In the genomic region with DNA sequence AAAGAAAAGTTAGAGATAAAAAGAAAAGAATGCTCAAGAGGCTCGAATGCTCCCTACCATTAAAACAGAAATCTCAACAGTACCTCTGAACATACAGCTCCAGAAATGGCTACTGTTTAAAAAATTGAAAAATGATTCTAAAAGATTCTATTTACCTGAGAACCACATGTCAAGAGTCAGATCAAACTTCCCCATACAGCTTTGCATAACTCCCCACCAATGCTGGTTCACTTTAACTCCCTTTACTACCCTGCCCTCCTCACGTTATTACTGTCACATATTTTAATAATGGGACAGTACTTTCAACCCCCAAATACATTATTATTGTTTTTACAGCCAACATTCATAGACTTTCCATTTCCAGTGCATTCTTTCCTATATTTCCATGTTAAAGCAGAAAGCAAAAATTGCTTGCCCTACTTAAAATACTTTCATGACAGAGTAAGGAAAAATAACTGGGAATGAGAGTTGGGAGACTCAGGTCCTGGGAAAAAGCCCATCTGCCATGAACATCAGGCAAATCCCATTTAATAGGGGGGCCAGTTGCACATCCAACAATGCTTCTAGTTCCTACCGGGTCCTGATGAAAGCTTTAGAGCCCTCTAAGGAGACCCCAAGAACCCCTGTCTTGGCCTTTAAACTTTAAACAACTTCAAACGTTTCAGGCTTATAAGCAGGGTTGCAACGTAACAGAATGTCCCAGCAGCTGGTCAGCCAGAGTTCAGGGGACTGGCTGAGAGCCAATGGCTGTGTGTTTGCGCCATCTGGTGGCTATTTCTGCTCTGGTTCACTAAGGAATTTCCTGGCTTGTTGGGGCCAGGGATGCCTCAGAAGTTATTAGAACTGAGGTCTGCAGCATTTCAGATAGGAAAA, we compare ENCODE assay signal across 8 cellular contexts.
DNase-seq lines count a peak whose midpoint lies in the region; ATAC-seq, FAIRE-seq and TF ChIP-seq lines count a peak whose summit lies in the region.

No MANE protein-coding gene starts in this region.

- no peak overlapping the region for H2AFZ ChIP-seq in KMS-11 (ENCODE audit: low read depth)

- H4K20me1 ChIP-seq in KMS-11 (ENCODE audit: insufficient read depth), result no peaks in the 10 kb centered on the region

- H3K4me2 ChIP-seq in KMS-11, result peak overlapping the region; percentile 19; the same call in 1 of the 2 replicates

- TF ChIP-seq POLR2A in Peyer's patch (IDR thresholded peaks at IDR 0.05), result no peak
- peak in 1 of 2 donors; percentile 16 for TF ChIP-seq POLR2A in tibial nerve (IDR thresholded peaks at IDR 0.05)

- H3K27ac ChIP-seq in KMS-11 (no peak overlapping the region), Peyer's patch (peak overlapping the region in 3 of 4 donors; percentile 30 to 63 (median 33)), tibial nerve (peak overlapping the region; percentile 69 to 87 (median 86))

- H3K9me3 ChIP-seq in Peyer's patch, result no peaks in the 10 kb centered on the region
- no peaks in the 10 kb centered on the region for H3K9me3 ChIP-seq in tibial nerve

- TF ChIP-seq CTCF in KMS-11 (conservative IDR thresholded peaks at IDR 0.05; ENCODE audit: low read depth, low read length) (peak; percentile 92), Peyer's patch (IDR thresholded peaks at IDR 0.05) (peak; percentile 33 to 83 (median 79)), tibial nerve (IDR thresholded peaks at IDR 0.05) (peak; percentile 73 to 90 (median 83))

- H3K79me2 ChIP-seq in KMS-11 (ENCODE audit: insufficient read depth, low read depth), result no peaks in the 10 kb centered on the region; the same call in 1 of the 2 replicates

- peak; percentile 57 for ATAC-seq in GM18498 (IDR thresholded peaks at IDR 0.05; ENCODE audit: unreplicated experiment)

- H3K4me1 ChIP-seq in KMS-11 (ENCODE audit: low read depth, poor library complexity, severe bottlenecking) (peaks cover 48% of the 10 kb centered on the region), Peyer's patch (peaks cover 0 to 8% (median 0%) of the 10 kb centered on the region in 4 donors), tibial nerve (peaks cover 4 to 58% (median 21%) of the 10 kb centered on the region in 4 donors)

- H3K4me3 ChIP-seq in KMS-11 (IDR thresholded peaks at IDR 0.05; ENCODE audit: insufficient read depth, low read depth, low read length) (no peak overlapping the region), Peyer's patch (no peak overlapping the region), tibial nerve (no peak overlapping the region)

- FAIRE-seq in A204.1 (lab: Jason Lieb, UNC), result peak; percentile 91
- peak; percentile 30 for FAIRE-seq in frontal cortex (lab: Jason Lieb, UNC)

- no peak overlapping the region for H3K9ac ChIP-seq in KMS-11

- no peaks in the 10 kb centered on the region; the same call in 1 of the 2 replicates for H3K36me3 ChIP-seq in KMS-11 (ENCODE audit: insufficient read depth)
- H3K36me3 ChIP-seq in Peyer's patch, result peaks cover 0 to 12% (median 0%) of the 10 kb centered on the region in 3 donors
- H3K36me3 ChIP-seq in tibial nerve, result peaks cover 0 to 26% (median 0%) of the 10 kb centered on the region in 3 donors

- H3K27me3 ChIP-seq in KMS-11 (ENCODE audit: insufficient read depth, low read depth) (no peaks in the 10 kb centered on the region), Peyer's patch (no peaks in the 10 kb centered on the region), tibial nerve (no peaks in the 10 kb centered on the region)

- peak; percentile 50 to 92 for TF ChIP-seq EP300 in tibial nerve (IDR thresholded peaks at IDR 0.05)

- 19 to 24% methylated on average over 6 of the region's 6 CpGs for WGBS in tibial nerve, 2 donors

- DNase-seq in Peyer's patch, result peak; percentile 64 to 89 (median 71)
- DNase-seq in activated naive CD4-positive, alpha-beta T cell (lab: John Stamatoyannopoulos, UW), result peak in 3 of 4 experiments; percentile 2 to 33 (median 8)
- DNase-seq in frontal cortex (ENCODE audit: low spot score in 2 of 2), result peak; percentile 33 to 69
- DNase-seq in non-pigmented ciliary epithelial cell (ENCODE audit: low read depth), result peak; percentile 43
- DNase-seq in tibial nerve (ENCODE audit: low spot score in 2 of 2), result peak; percentile 75 to 92

Comparison
In these comparisons a context has a peak if more than half of its experiments do, and no peak if none do; other contexts are left out.
1. DNase-seq: peak in every context shown above with its lines; median percentile 84 in tibial nerve; 71 in Peyer's patch; 51 in frontal cortex; 43 in non-pigmented ciliary epithelial cell; 8 in activated naive CD4-positive, alpha-beta T cell.